In the genomic region with DNA sequence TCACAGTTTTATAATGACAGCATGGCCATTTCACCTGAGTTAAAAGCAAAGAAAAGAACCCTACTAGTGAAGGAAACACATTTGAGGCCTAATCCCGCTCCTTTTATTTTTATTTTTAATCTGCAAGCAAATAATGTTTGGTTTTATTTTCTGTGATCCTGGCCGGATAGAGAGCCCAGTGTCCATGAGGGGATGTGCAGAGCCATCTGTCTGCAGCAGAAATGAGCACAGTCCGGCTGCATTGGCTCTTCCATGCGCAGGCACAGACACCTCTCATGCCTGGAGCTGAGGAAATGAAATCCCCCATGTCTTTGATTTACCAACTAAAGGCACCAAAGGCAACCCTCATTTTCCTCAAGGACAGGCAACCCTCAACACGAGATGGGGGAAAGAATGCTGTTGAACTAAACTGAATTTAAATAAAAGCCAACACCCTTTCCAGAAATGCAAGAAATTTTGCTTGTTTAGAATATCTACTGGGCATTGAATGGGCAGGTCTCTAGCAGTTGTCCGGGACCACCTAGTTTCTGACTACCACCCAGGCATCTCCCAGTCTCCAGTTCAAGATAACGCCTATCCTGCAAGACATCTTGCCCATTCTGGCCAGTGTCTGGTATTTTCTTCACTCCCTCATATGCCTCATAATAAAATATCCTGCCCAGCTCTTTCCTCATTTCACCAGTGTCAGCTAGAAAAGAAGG, we compare ENCODE assay signal across 27 cellular contexts. TPM values are rescaled to one million over a fixed set of nuclear protein-coding genes. Genes with fewer than 3 reads are reported as not detected.
DNase-seq lines count a peak whose midpoint lies in the region; ATAC-seq, FAIRE-seq and TF ChIP-seq lines count a peak whose summit lies in the region.
"Had no signal": no experiment of that assay in that cellular context is flagged by ENCODE, and none has a peak within 500 bp of the region (broad histone marks: within the 10 kb centered on the region; RNA-seq: fewer than 3 reads in every experiment).

No MANE protein-coding gene starts in this region.

- 0 out of 3 replicates have a peak, but pooled peaks have one; percentile 44 for ATAC-seq in HepG2
- ATAC-seq in right lobe of liver, result no peak
- ATAC-seq in GM18868 (IDR thresholded peaks at IDR 0.05; ENCODE audit: unreplicated experiment), result no peak
- ATAC-seq in GM18861 (IDR thresholded peaks at IDR 0.05; ENCODE audit: unreplicated experiment), result no peak
- ATAC-seq: Panc1 had no signal

- no peak for TF ChIP-seq CTCF in HepG2 (CRISPR knock-in tag; IDR thresholded peaks at IDR 0.05)
- no peak for TF ChIP-seq CTCF in right lobe of liver (IDR thresholded peaks at IDR 0.05)
- no peak for TF ChIP-seq CTCF in neural progenitor cell (IDR thresholded peaks at IDR 0.05)

- POLR2A ChIA-PET in HepG2 (lab: Yijun Ruan, JAX), result no interaction called here

- H3K79me2 ChIP-seq in HepG2 (ENCODE audit: insufficient read depth, low read length), result no peaks in the 10 kb centered on the region
- H3K79me2 ChIP-seq in neural progenitor cell (ENCODE audit: low read depth), result no peaks in the 10 kb centered on the region

- no peak overlapping the region for H3K4me2 ChIP-seq in HepG2 (ENCODE audit: low read depth, low read length)
- peak overlapping the region; percentile 14 for H3K4me2 ChIP-seq in neural progenitor cell
- H3K4me2 ChIP-seq: BLaER1 had no signal

- in situ Hi-C loops in HepG2 (cut with HindIII; ENCODE audit: extremely low pct_ligation_motif_present, low pct_unique_long_range_greater_than_20kb), result no loop called here

- DNase-seq in HepG2 (ENCODE audit: low spot score) (no peak), right lobe of liver (no peak), head of caudate nucleus (peak in 40 of 42 donors; percentile 11 to 78 (median 46)), neural progenitor cell (ENCODE audit: low spot score) (no peak), superior temporal gyrus (ENCODE audit: extremely low spot score) (peak; percentile 70), iPS-NIHi7 (ENCODE audit: extremely low spot score) (no peak)
- DNase-seq: CD4-positive, alpha-beta T cell; Karpas-422; NCI-H1092; NCI-H1417 treated with DMSO at 0.1 percent for 48 hours; NCI-H187; NCI-H2081 treated with DMSO at 0.1 percent for 48 hours; NCI-H2171; NCI-H226; NCI-H510A; NCI-H69; SHP77 had no signal

- no peaks in the 10 kb centered on the region for H3K36me3 ChIP-seq in HepG2 (replicated peaks in 1 of 2; ENCODE audit: control insufficient read depth in 1 of 2, insufficient read depth in 2 of 2, low read length in 2 of 2)
- no peaks in the 10 kb centered on the region for H3K36me3 ChIP-seq in right lobe of liver
- H3K36me3 ChIP-seq in neural progenitor cell, result no peaks in the 10 kb centered on the region
- H3K36me3 ChIP-seq: BLaER1 had no signal

- CTCF ChIA-PET in HepG2 (lab: Yijun Ruan, JAX; ENCODE audit: low intra/inter-chr PET ratio, low total read pairs), result no interaction called here

- H4K20me1 ChIP-seq in HepG2 (ENCODE audit: insufficient read depth, low read length) (no peaks in the 10 kb centered on the region), neural progenitor cell (ENCODE audit: low read depth) (no peaks in the 10 kb centered on the region)
- H4K20me1 ChIP-seq: BLaER1 had no signal

- H3K9me3 ChIP-seq in HepG2 (ENCODE audit: low read length) (no peaks in the 10 kb centered on the region), right lobe of liver (no peaks in the 10 kb centered on the region), neural progenitor cell (ENCODE audit: low read depth) (no peaks in the 10 kb centered on the region)
- H3K9me3 ChIP-seq: BLaER1 had no signal

- H3K4me3 Mint-ChIP-seq in neural progenitor cell, result no peak overlapping the region
- H3K4me3 Mint-ChIP-seq: CD4-positive, alpha-beta T cell had no signal

- H3K27ac Mint-ChIP-seq in neural progenitor cell, result no peak overlapping the region
- H3K27ac Mint-ChIP-seq: CD4-positive, alpha-beta T cell had no signal

- no peak overlapping the region for H3K4me3 ChIP-seq in HepG2 (replicated peaks in 1 of 3; ENCODE audit: insufficient read depth in 1 of 3, low read depth in 2 of 3, low read length in 3 of 3)
- no peak overlapping the region for H3K4me3 ChIP-seq in right lobe of liver
- no peak overlapping the region for H3K4me3 ChIP-seq in neural progenitor cell
- H3K4me3 ChIP-seq: BLaER1 had no signal

- H2AFZ ChIP-seq in HepG2 (ENCODE audit: low read length) (no peak overlapping the region), neural progenitor cell (replicated peaks) (peak overlapping the region; percentile 69)

- H3K27me3 ChIP-seq in HepG2 (ENCODE audit: control insufficient read depth in 1 of 2, insufficient read depth in 2 of 2, low read length in 2 of 2) (peaks cover 0 to 37% of the 10 kb centered on the region in 2 experiments; a peak in 3 of 5 replicates), right lobe of liver (no peaks in the 10 kb centered on the region), neural progenitor cell (no peaks in the 10 kb centered on the region)
- H3K27me3 ChIP-seq: BLaER1 had no signal

- FAIRE-seq in HepG2 (lab: Jason Lieb, UNC), result no peak
- FAIRE-seq: D721Med, GM18507, H54 had no signal

- TF ChIP-seq EP300 in HepG2 (IDR thresholded peaks at IDR 0.05; ENCODE audit: low read depth in 2 of 2, low read length in 2 of 2), result no peak
- no peak for TF ChIP-seq EP300 in HepG2 (CRISPR knock-in tag; IDR thresholded peaks at IDR 0.05; ENCODE audit: borderline replicate concordance)

- no TSS peak for BruUV-seq in HepG2 (replicated peaks; lab: Mats Ljungman, UMichigan)

- H3K27me3 Mint-ChIP-seq in neural progenitor cell (ENCODE audit: insufficient read depth, low read depth), result peaks cover 2% of the 10 kb centered on the region
- H3K27me3 Mint-ChIP-seq: CD4-positive, alpha-beta T cell had no signal

- no peak for TF ChIP-seq POLR2A in HepG2 (IDR thresholded peaks at IDR 0.05; ENCODE audit: insufficient read depth in 1 of 2, low read depth in 2 of 2, low read length in 2 of 2)
- TF ChIP-seq POLR2A in right lobe of liver (IDR thresholded peaks at IDR 0.05), result no peak

- 6% methylated on average over 7 of the region's 7 CpGs for WGBS in HepG2 (ENCODE audit: low lambda C conversion rate)
- 61% methylated on average over 6 of the region's 7 CpGs for WGBS in right lobe of liver (ENCODE audit: insufficient coverage, low coverage, low lambda C conversion rate, missing lambda C conversion rate)

- no peak for TF ChIP-seq RAD21 in HepG2 (CRISPR knock-in tag; IDR thresholded peaks at IDR 0.05)

- H3K27ac ChIP-seq in HepG2 (ENCODE audit: extremely low read length, insufficient read depth, low read length), result no peak overlapping the region
- no peak overlapping the region for H3K27ac ChIP-seq in right lobe of liver
- no peak overlapping the region for H3K27ac ChIP-seq in neural progenitor cell
- H3K27ac ChIP-seq: 22Rv1, BLaER1, RWPE1 had no signal

- H3K4me1 ChIP-seq in HepG2 (ENCODE audit: insufficient read depth, low read length), result no peaks in the 10 kb centered on the region
- no peaks in the 10 kb centered on the region for H3K4me1 ChIP-seq in right lobe of liver
- H3K4me1 ChIP-seq in neural progenitor cell, result peaks cover 32% of the 10 kb centered on the region
- H3K4me1 ChIP-seq: BLaER1 had no signal

- peaks cover 43% of the 10 kb centered on the region for H3K4me1 Mint-ChIP-seq in neural progenitor cell

- peaks cover 4% of the 10 kb centered on the region for H3F3A ChIP-seq in neural progenitor cell (ENCODE audit: low read depth)

- H3K9ac ChIP-seq in HepG2 (ENCODE audit: insufficient read depth, low read depth, low read length) (no peak overlapping the region), neural progenitor cell (no peak overlapping the region)
- H3K9ac ChIP-seq: BLaER1 had no signal

- no peaks in the 10 kb centered on the region for H3K9me3 Mint-ChIP-seq in neural progenitor cell
- H3K9me3 Mint-ChIP-seq: CD4-positive, alpha-beta T cell had no signal

- no peaks in the 10 kb centered on the region for H3K36me3 Mint-ChIP-seq in neural progenitor cell

- intact Hi-C loops in HepG2 (cut with micrococcal nuclease; ENCODE audit: unreplicated experiment) (no loop called here), right lobe of liver (cut with DNase I) (no loop called here), head of caudate nucleus (cut with DNase I) (loop anchor here (2.0 kb wide), 1 partner anchor 46 kb away; no protein-coding TSS in a partner anchor)

TF ChIP-seq in HepG2, 621 proteins besides CTCF, POLR2A, EP300 and RAD21 (continues in another document):
- TF ChIP-seq, protein P1, sequence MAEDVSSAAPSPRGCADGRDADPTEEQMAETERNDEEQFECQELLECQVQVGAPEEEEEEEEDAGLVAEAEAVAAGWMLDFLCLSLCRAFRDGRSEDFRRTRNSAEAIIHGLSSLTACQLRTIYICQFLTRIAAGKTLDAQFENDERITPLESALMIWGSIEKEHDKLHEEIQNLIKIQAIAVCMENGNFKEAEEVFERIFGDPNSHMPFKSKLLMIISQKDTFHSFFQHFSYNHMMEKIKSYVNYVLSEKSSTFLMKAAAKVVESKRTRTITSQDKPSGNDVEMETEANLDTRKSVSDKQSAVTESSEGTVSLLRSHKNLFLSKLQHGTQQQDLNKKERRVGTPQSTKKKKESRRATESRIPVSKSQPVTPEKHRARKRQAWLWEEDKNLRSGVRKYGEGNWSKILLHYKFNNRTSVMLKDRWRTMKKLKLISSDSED (CRISPR knock-in tag; IDR thresholded peaks at IDR 0.05), result no peak

RNA-seq across cellular contexts. Expression of a gene that starts 47.9 kb away (rescaled TPM):
- total RNA-seq in HepG2 (2016; rRNA removed; fragmentation: Illumina TruSeq; extraction: Trizol) (2.9 and 5.1 TPM in 2 replicates), right lobe of liver (10 to 100 TPM in 1 of 6 experiments, 1 to 10 TPM in 5; 4.5 to 12.0 (median 8.4) TPM), neural progenitor cell (ENCODE audit: low replicate concordance) (75.3 and 86.4 TPM in 2 replicates)
- total RNA-seq in HepG2 (2016; cell fraction: cytosol; rRNA removed; fragmentation: Illumina TruSeq; extraction: Trizol; ENCODE audit: low read depth), result 2.5 and 3.1 TPM in 2 replicates
- 3.4 and 5.4 TPM in 2 replicates for total RNA-seq in HepG2 (2016; cell fraction: insoluble cytoplasmic fraction; rRNA removed; fragmentation: Illumina TruSeq; extraction: Trizol)
- total RNA-seq in HepG2 (2016; cell fraction: membrane; rRNA removed; fragmentation: Illumina TruSeq; extraction: Trizol), result 1.7 and 2.8 TPM in 2 replicates
- 21.0 and 23.5 TPM in 2 replicates for total RNA-seq in HepG2 (2016; cell fraction: nucleus; rRNA removed; fragmentation: Illumina TruSeq; extraction: Trizol)
- 4.6 and 6.5 TPM in 2 replicates for polyA plus RNA-seq in HepG2 (2011; rRNA removed)
- polyA plus RNA-seq in HepG2 (2011; cell fraction: cytosol; rRNA removed), result 3.4 and 5.4 TPM in 2 replicates
- polyA plus RNA-seq in HepG2 (2011; cell fraction: nucleus; rRNA removed), result 11.1 and 19.1 TPM in 2 replicates
- 3.4 and 4.0 TPM in 2 replicates for polyA plus RNA-seq in HepG2 (2012)
- polyA plus RNA-seq in HepG2 (2016; cell fraction: cytosol; fragmentation: Illumina TruSeq; extraction: Trizol; ENCODE audit: low read depth), result 0.33 and 0.82 TPM in 2 replicates
- 2.0 and 3.2 TPM in 2 replicates for polyA plus RNA-seq in HepG2 (2016; cell fraction: insoluble cytoplasmic fraction; fragmentation: Illumina TruSeq; extraction: Trizol; ENCODE audit: low read depth)
- 0.60 and 0.90 TPM in 2 replicates for polyA plus RNA-seq in HepG2 (2016; cell fraction: membrane; fragmentation: Illumina TruSeq; extraction: Trizol; ENCODE audit: low read depth)
- polyA plus RNA-seq in HepG2 (2016; cell fraction: nucleus; fragmentation: Illumina TruSeq; extraction: Trizol; ENCODE audit: insufficient read depth, low read depth), result 12.6 and 13.9 TPM in 2 replicates
- polyA minus RNA-seq in HepG2 (2011; rRNA and poly(A)+ RNA removed; ENCODE audit: low replicate concordance), result 0.14 and 17.4 TPM in 2 replicates
- polyA minus RNA-seq in HepG2 (2011; cell fraction: cytosol; rRNA and poly(A)+ RNA removed), result 8.4 and 16.5 TPM in 2 replicates
- 49.6 and 67.6 TPM in 2 replicates for polyA minus RNA-seq in HepG2 (2011; cell fraction: nucleus; rRNA and poly(A)+ RNA removed)
- total RNA-seq: CD4-positive, alpha-beta T cell; OCI-LY7 had no signal

Comparison
In these comparisons a context has a peak if more than half of its experiments do, and no peak if none do; other contexts are left out.
1. DNase-seq: peak in head of caudate nucleus (40 of 42) and superior temporal gyrus (single experiment); none in HepG2 (single experiment), right lobe of liver (0 of 3), neural progenitor cell (single experiment) and iPS-NIHi7 (single experiment).